Comparison of ENCODE assay signal across 19 cellular contexts in genomic region chr2:175164235-175164634, GRCh38. TPM values are rescaled to one million over a fixed set of nuclear protein-coding genes. Genes with fewer than 3 reads are reported as not detected.
A peak's percentile ranks its signal among the peaks of the same experiment; 100 is the strongest.
DNase-seq lines count a peak whose midpoint lies in the region; ATAC-seq, FAIRE-seq and TF ChIP-seq lines count a peak whose summit lies in the region.
"Had no signal": no experiment of that assay in that cellular context is flagged by ENCODE, and none has a peak within 500 bp of the region (broad histone marks: within the 10 kb centered on the region; RNA-seq: fewer than 3 reads in every experiment).

No MANE protein-coding gene starts in this region.

- H3K27ac Mint-ChIP-seq in dendritic cell treated with granulocyte-macrophage colony-stimulating factor and Interleukin-4, amounts not matched to agents 40 ng/mL and 50 ng/mL, for 4 days: peak overlapping the region; percentile 51
- H3K27ac Mint-ChIP-seq: CD4-positive, CD25-positive, alpha-beta regulatory T cell; H9 had no signal

- no peak overlapping the region for H2AFZ ChIP-seq in HepG2 (ENCODE audit: low read length)
- no peak overlapping the region for H2AFZ ChIP-seq in SU-DHL-6 (ENCODE audit: low read depth, low read length, severe bottlenecking)

- BruUV-seq in HepG2 (replicated peaks; lab: Mats Ljungman, UMichigan): no TSS peak

- H3F3A ChIP-seq in SU-DHL-6 (ENCODE audit: insufficient read depth): peaks cover 5% of the 10 kb centered on the region; the same call in 1 of the 2 replicates

- TF ChIP-seq EP300 in HepG2 (IDR thresholded peaks at IDR 0.05; ENCODE audit: low read depth in 2 of 2, low read length in 2 of 2) (no peak), HepG2 (CRISPR knock-in tag; IDR thresholded peaks at IDR 0.05; ENCODE audit: borderline replicate concordance) (no peak), stomach (IDR thresholded peaks at IDR 0.05) (no peak)

- no peak overlapping the region for H3K4me3 ChIP-seq in HepG2 (replicated peaks in 1 of 3; ENCODE audit: insufficient read depth in 1 of 3, low read depth in 2 of 3, low read length in 3 of 3)
- no peak overlapping the region for H3K4me3 ChIP-seq in right lobe of liver
- no peak overlapping the region for H3K4me3 ChIP-seq in SU-DHL-6 (ENCODE audit: insufficient read depth, low read length, poor library complexity, severe bottlenecking)
- no peak overlapping the region for H3K4me3 ChIP-seq in stomach

- CTCF ChIA-PET in HepG2 (lab: Yijun Ruan, JAX; ENCODE audit: low intra/inter-chr PET ratio, low total read pairs): no interaction called here

- WGBS in HepG2 (ENCODE audit: low lambda C conversion rate): 98% methylated on average over 8 of the region's 8 CpGs
- 92% methylated on average over 8 of the region's 8 CpGs for WGBS in right lobe of liver (ENCODE audit: insufficient coverage, low coverage, low lambda C conversion rate, missing lambda C conversion rate)
- WGBS in stomach, 5 donors: 94 to 97% (median 96%) methylated on average over 8 of the region's 8 CpGs

- POLR2A ChIA-PET in HepG2 (lab: Yijun Ruan, JAX): no interaction called here

- H3K4me1 ChIP-seq in HepG2 (ENCODE audit: insufficient read depth, low read length): peaks cover 30% of the 10 kb centered on the region
- H3K4me1 ChIP-seq in right lobe of liver: peaks cover 0 to 14% (median 0%) of the 10 kb centered on the region in 4 donors
- H3K4me1 ChIP-seq in stomach: peaks cover 9 to 43% (median 21%) of the 10 kb centered on the region in 4 donors
- H3K4me1 ChIP-seq: BE2C had no signal

- H3K27me3 Mint-ChIP-seq in dendritic cell treated with granulocyte-macrophage colony-stimulating factor and Interleukin-4, amounts not matched to agents 40 ng/mL and 50 ng/mL, for 4 days: no peaks in the 10 kb centered on the region
- H3K27me3 Mint-ChIP-seq: CD4-positive, CD25-positive, alpha-beta regulatory T cell; CD8-positive, alpha-beta memory T cell had no signal

- H3K4me2 ChIP-seq in HepG2 (ENCODE audit: low read depth, low read length) (peak overlapping the region; percentile 9; the same call in 1 of the 2 replicates), SU-DHL-6 (ENCODE audit: low read depth, low read length, poor library complexity, severe bottlenecking) (peak overlapping the region; percentile 6)

- H3K79me2 ChIP-seq in HepG2 (ENCODE audit: insufficient read depth, low read length): peaks cover 92% of the 10 kb centered on the region
- H3K79me2 ChIP-seq in SU-DHL-6 (ENCODE audit: insufficient read depth, low read length): peaks cover 88% of the 10 kb centered on the region

- TF ChIP-seq POLR2A in HepG2 (IDR thresholded peaks at IDR 0.05; ENCODE audit: insufficient read depth in 1 of 2, low read depth in 2 of 2, low read length in 2 of 2) (no peak), right lobe of liver (IDR thresholded peaks at IDR 0.05) (no peak), stomach (IDR thresholded peaks at IDR 0.05) (no peak)

- no peaks in the 10 kb centered on the region for H3K9me3 Mint-ChIP-seq in dendritic cell treated with granulocyte-macrophage colony-stimulating factor and Interleukin-4, amounts not matched to agents 40 ng/mL and 50 ng/mL, for 4 days
- H3K9me3 Mint-ChIP-seq: CD4-positive, CD25-positive, alpha-beta regulatory T cell; CD8-positive, alpha-beta memory T cell; H9 had no signal

- no peak for ATAC-seq in HepG2
- ATAC-seq in right lobe of liver: no peak

- TF ChIP-seq CTCF in HepG2 (CRISPR knock-in tag; IDR thresholded peaks at IDR 0.05) (no peak), right lobe of liver (IDR thresholded peaks at IDR 0.05) (no peak), SU-DHL-6 (IDR thresholded peaks at IDR 0.05; ENCODE audit: insufficient read depth, low read length, poor library complexity, severe bottlenecking) (no peak), stomach (IDR thresholded peaks at IDR 0.05) (no peak)

- no peaks in the 10 kb centered on the region for H3K9me2 ChIP-seq in SU-DHL-6 (replicated peaks; ENCODE audit: insufficient read depth, low read length)

- no peak overlapping the region for H3K4me3 Mint-ChIP-seq in dendritic cell treated with granulocyte-macrophage colony-stimulating factor and Interleukin-4, amounts not matched to agents 40 ng/mL and 50 ng/mL, for 4 days
- H3K4me3 Mint-ChIP-seq: H9 had no signal

- H3K27me3 ChIP-seq in HepG2 (ENCODE audit: control insufficient read depth in 1 of 2, insufficient read depth in 2 of 2, low read length in 2 of 2) (no peaks in the 10 kb centered on the region; a peak in 1 of 5 replicates), right lobe of liver (no peaks in the 10 kb centered on the region), SU-DHL-6 (ENCODE audit: low read length) (no peaks in the 10 kb centered on the region), stomach (no peaks in the 10 kb centered on the region)
- H3K27me3 ChIP-seq: BE2C had no signal

- H3K9ac ChIP-seq in HepG2 (ENCODE audit: insufficient read depth, low read depth, low read length) (no peak overlapping the region), SU-DHL-6 (ENCODE audit: low read length) (no peak overlapping the region)

- H3K36me3 Mint-ChIP-seq in dendritic cell treated with granulocyte-macrophage colony-stimulating factor and Interleukin-4, amounts not matched to agents 40 ng/mL and 50 ng/mL, for 4 days (ENCODE audit: low read depth): peaks cover 23% of the 10 kb centered on the region

- in situ Hi-C loops in HepG2 (cut with HindIII; ENCODE audit: extremely low pct_ligation_motif_present, low pct_unique_long_range_greater_than_20kb): no loop called here

- H3K27ac ChIP-seq in HepG2 (ENCODE audit: extremely low read length, insufficient read depth, low read length): no peak overlapping the region
- no peak overlapping the region for H3K27ac ChIP-seq in right lobe of liver
- no peak overlapping the region for H3K27ac ChIP-seq in SU-DHL-6 (ENCODE audit: low read depth, low read length)
- H3K27ac ChIP-seq in stomach: no peak overlapping the region

- H3K36me3 ChIP-seq in HepG2 (replicated peaks in 1 of 2; ENCODE audit: control insufficient read depth in 1 of 2, insufficient read depth in 2 of 2, low read length in 2 of 2) (peaks cover 1 to 6% of the 10 kb centered on the region in 2 experiments; a peak in 2 of 5 replicates), right lobe of liver (no peaks in the 10 kb centered on the region), SU-DHL-6 (ENCODE audit: low read length) (0 out of 2 replicates have a peak, but pooled peaks cover 2% of the 10 kb centered on the region), stomach (no peaks in the 10 kb centered on the region)
- H3K36me3 ChIP-seq: BE2C had no signal

- peaks cover 13% of the 10 kb centered on the region for H3K4me1 Mint-ChIP-seq in dendritic cell treated with granulocyte-macrophage colony-stimulating factor and Interleukin-4, amounts not matched to agents 40 ng/mL and 50 ng/mL, for 4 days (ENCODE audit: low read depth)

- FAIRE-seq in HepG2 (lab: Jason Lieb, UNC): no peak
- FAIRE-seq: G401.6, GM12891, GM19239, H1 had no signal

- intact Hi-C loops in HepG2 (cut with micrococcal nuclease; ENCODE audit: unreplicated experiment) (no loop called here), right lobe of liver (cut with DNase I) (no loop called here), stomach (cut with DNase I; ENCODE audit: low total_unique reads) (no loop called here)
- intact Hi-C loops in dendritic cell treated with granulocyte-macrophage colony-stimulating factor and Interleukin-4, amounts not matched to agents 40 ng/mL and 50 ng/mL, for 4 days (cut with micrococcal nuclease): no loop called here

- H3K9me3 ChIP-seq in HepG2 (ENCODE audit: low read length) (no peaks in the 10 kb centered on the region), right lobe of liver (no peaks in the 10 kb centered on the region), SU-DHL-6 (ENCODE audit: insufficient read depth, low read length) (no peaks in the 10 kb centered on the region), stomach (no peaks in the 10 kb centered on the region)
- H3K9me3 ChIP-seq: BE2C had no signal

- TF ChIP-seq RAD21 in HepG2 (CRISPR knock-in tag; IDR thresholded peaks at IDR 0.05): no peak

- DNase-seq in HepG2 (ENCODE audit: low spot score) (no peak), right lobe of liver (no peak), stomach (no peak), NCI-H1930 (lab: John Stamatoyannopoulos, UW) (no peak)
- DNase-seq: ACHN; BE2C; C1 segment of cervical spinal cord; CD4-positive, CD25-positive, alpha-beta regulatory T cell; CD8-positive, alpha-beta memory T cell; COR-L47; DMS 273 treated with DMSO at 0.1 percent for 48 hours; DMS53; H9 had no signal

- H4K20me1 ChIP-seq in HepG2 (ENCODE audit: insufficient read depth, low read length) (peaks cover 33% of the 10 kb centered on the region), SU-DHL-6 (ENCODE audit: low read depth, low read length) (peaks cover 25% of the 10 kb centered on the region)

RNA-seq across cellular contexts. Expression of gene ATF2, which starts 3.8 kb away (rescaled TPM):
- 95.1 and 135 TPM in 2 replicates for total RNA-seq in HepG2 (2016; rRNA removed; fragmentation: Illumina TruSeq; extraction: Trizol)
- total RNA-seq in HepG2 (2016; cell fraction: cytosol; rRNA removed; fragmentation: Illumina TruSeq; extraction: Trizol; ENCODE audit: low read depth): 48.6 and 49.2 TPM in 2 replicates
- total RNA-seq in HepG2 (2016; cell fraction: insoluble cytoplasmic fraction; rRNA removed; fragmentation: Illumina TruSeq; extraction: Trizol): 90.1 and 133 TPM in 2 replicates
- total RNA-seq in HepG2 (2016; cell fraction: membrane; rRNA removed; fragmentation: Illumina TruSeq; extraction: Trizol): 99.1 and 101 TPM in 2 replicates
- total RNA-seq in HepG2 (2016; cell fraction: nucleus; rRNA removed; fragmentation: Illumina TruSeq; extraction: Trizol): 86.7 and 92.9 TPM in 2 replicates
- 73.0 and 91.6 TPM in 2 replicates for polyA plus RNA-seq in HepG2 (2011; rRNA removed)
- 48.3 and 53.5 TPM in 2 replicates for polyA plus RNA-seq in HepG2 (2011; cell fraction: cytosol; rRNA removed)
- polyA plus RNA-seq in HepG2 (2011; cell fraction: nucleus; rRNA removed): 40.6 and 47.0 TPM in 2 replicates
- polyA plus RNA-seq in HepG2 (2012): 42.8 and 50.8 TPM in 2 replicates
- 8.8 TPM in 2 replicates for polyA plus RNA-seq in HepG2 (2016; cell fraction: cytosol; fragmentation: Illumina TruSeq; extraction: Trizol; ENCODE audit: low read depth)
- polyA plus RNA-seq in HepG2 (2016; cell fraction: insoluble cytoplasmic fraction; fragmentation: Illumina TruSeq; extraction: Trizol; ENCODE audit: low read depth): 78.8 and 82.7 TPM in 2 replicates
- polyA plus RNA-seq in HepG2 (2016; cell fraction: membrane; fragmentation: Illumina TruSeq; extraction: Trizol; ENCODE audit: low read depth): 29.0 and 30.3 TPM in 2 replicates
- polyA plus RNA-seq in HepG2 (2016; cell fraction: nucleus; fragmentation: Illumina TruSeq; extraction: Trizol; ENCODE audit: insufficient read depth, low read depth): 69.5 and 71.2 TPM in 2 replicates
- polyA minus RNA-seq in HepG2 (2011; rRNA and poly(A)+ RNA removed; ENCODE audit: low replicate concordance): 106 and 216 TPM in 2 replicates
- 75.8 and 90.0 TPM in 2 replicates for polyA minus RNA-seq in HepG2 (2011; cell fraction: cytosol; rRNA and poly(A)+ RNA removed)
- polyA minus RNA-seq in HepG2 (2011; cell fraction: nucleus; rRNA and poly(A)+ RNA removed): 246 and 266 TPM in 2 replicates
- total RNA-seq in right lobe of liver: 10 to 100 TPM; 24.0 to 36.3 (median 27.4) TPM
- 10 to 100 TPM in 4 of 5 donors, 1 to 10 TPM in 1; 6.7 to 74.1 (median 44.9) TPM for total RNA-seq in stomach
- 10 to 100 TPM; 12.4 to 16.3 (median 12.9) TPM for polyA plus RNA-seq in stomach

RNA-seq across cellular contexts. Expression of gene ATP5MC3, which starts 17.3 kb away (rescaled TPM):
- 676 and 882 TPM in 2 replicates for total RNA-seq in HepG2 (2016; rRNA removed; fragmentation: Illumina TruSeq; extraction: Trizol)
- 124 and 136 TPM in 2 replicates for total RNA-seq in HepG2 (2016; cell fraction: cytosol; rRNA removed; fragmentation: Illumina TruSeq; extraction: Trizol; ENCODE audit: low read depth)
- 688 and 928 TPM in 2 replicates for total RNA-seq in HepG2 (2016; cell fraction: insoluble cytoplasmic fraction; rRNA removed; fragmentation: Illumina TruSeq; extraction: Trizol)
- 165 and 177 TPM in 2 replicates for total RNA-seq in HepG2 (2016; cell fraction: membrane; rRNA removed; fragmentation: Illumina TruSeq; extraction: Trizol)
- total RNA-seq in HepG2 (2016; cell fraction: nucleus; rRNA removed; fragmentation: Illumina TruSeq; extraction: Trizol): 246 and 253 TPM in 2 replicates
- polyA plus RNA-seq in HepG2 (2011; rRNA removed): 732 and 1,007 TPM in 2 replicates
- 686 and 795 TPM in 2 replicates for polyA plus RNA-seq in HepG2 (2011; cell fraction: cytosol; rRNA removed)
- 192 and 230 TPM in 2 replicates for polyA plus RNA-seq in HepG2 (2011; cell fraction: nucleus; rRNA removed)
- 423 and 600 TPM in 2 replicates for polyA plus RNA-seq in HepG2 (2012)
- polyA plus RNA-seq in HepG2 (2016; cell fraction: cytosol; fragmentation: Illumina TruSeq; extraction: Trizol; ENCODE audit: low read depth): 139 and 168 TPM in 2 replicates
- polyA plus RNA-seq in HepG2 (2016; cell fraction: insoluble cytoplasmic fraction; fragmentation: Illumina TruSeq; extraction: Trizol; ENCODE audit: low read depth): 890 and 976 TPM in 2 replicates
- polyA plus RNA-seq in HepG2 (2016; cell fraction: membrane; fragmentation: Illumina TruSeq; extraction: Trizol; ENCODE audit: low read depth): 161 and 175 TPM in 2 replicates
- polyA plus RNA-seq in HepG2 (2016; cell fraction: nucleus; fragmentation: Illumina TruSeq; extraction: Trizol; ENCODE audit: insufficient read depth, low read depth): 342 and 360 TPM in 2 replicates
- polyA minus RNA-seq in HepG2 (2011; rRNA and poly(A)+ RNA removed; ENCODE audit: low replicate concordance): 217 and 353 TPM in 2 replicates
- 159 and 173 TPM in 2 replicates for polyA minus RNA-seq in HepG2 (2011; cell fraction: cytosol; rRNA and poly(A)+ RNA removed)
- polyA minus RNA-seq in HepG2 (2011; cell fraction: nucleus; rRNA and poly(A)+ RNA removed): 116 and 118 TPM in 2 replicates
- total RNA-seq in right lobe of liver: 100 to 1,000 TPM; 149 to 204 (median 185) TPM
- total RNA-seq in stomach: 100 to 1,000 TPM in 2 of 5 donors, 10 to 100 TPM in 3; 39.4 to 165 (median 99.2) TPM
- 100 to 1,000 TPM; 309 to 383 (median 377) TPM for polyA plus RNA-seq in stomach
